8 cellular contexts compared by ENCODE assay signal in the genomic region with DNA sequence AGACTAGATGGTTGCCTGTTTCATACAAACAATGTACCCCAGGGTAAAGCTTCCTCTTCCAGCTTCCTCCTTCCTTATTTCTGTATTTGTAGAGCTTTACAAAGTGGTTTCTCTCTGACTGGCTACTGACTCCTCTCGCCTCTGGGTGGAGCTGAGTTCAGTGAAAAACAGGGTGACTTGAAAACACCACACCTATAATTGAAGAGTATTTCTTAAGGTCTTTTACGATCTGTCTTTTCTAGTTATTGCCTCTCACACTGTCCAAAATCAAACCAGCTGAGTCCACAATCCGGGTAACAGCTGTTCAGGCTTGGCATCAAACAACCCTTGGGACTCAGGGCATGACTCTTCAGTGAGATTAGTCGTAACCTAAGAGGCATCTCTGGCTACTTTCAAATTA.
DNase-seq lines count a peak whose midpoint lies in the region; ATAC-seq and TF ChIP-seq lines count a peak whose summit lies in the region.

No MANE protein-coding gene starts in this region.

- ATAC-seq in GM19395 (IDR thresholded peaks at IDR 0.05; ENCODE audit: unreplicated experiment): peak; percentile 85

- 0 out of 2 replicates have a peak, but pooled peaks have one; percentile 4 for TF ChIP-seq RAD21 in Ishikawa (IDR thresholded peaks at IDR 0.05; ENCODE audit: low read depth)

- H3K27ac ChIP-seq in esophagus (ENCODE audit: low read depth in 2 of 2, low read length in 1 of 2): peak overlapping the region; percentile 60 to 85
- peak overlapping the region in 19 of 21 experiments; percentile 17 to 79 (median 59) for H3K27ac ChIP-seq in skin epidermis

- peak; percentile 24 for TF ChIP-seq CTCF in AG09319 (IDR thresholded peaks at IDR 0.05; ENCODE audit: low read depth, low read length)

- 34 to 41% methylated on average over 4 of the region's 4 CpGs for WGBS in esophagus, 2 donors

- H3K4me3 ChIP-seq in esophagus (ENCODE audit: low read depth in 1 of 2, low read length in 2 of 2) (no peak overlapping the region), skin epidermis (no peak overlapping the region)

- no peaks in the 10 kb centered on the region for H3K4me1 ChIP-seq in esophagus (ENCODE audit: control insufficient read depth in 2 of 2, insufficient read depth in 2 of 2, low read length in 1 of 2)

- H3K9me3 ChIP-seq in esophagus (ENCODE audit: control insufficient read depth in 2 of 2, insufficient read depth in 1 of 2, low read depth in 1 of 2, low read length in 1 of 2): no peaks in the 10 kb centered on the region

- no peaks in the 10 kb centered on the region for H3K36me3 ChIP-seq in esophagus (ENCODE audit: control insufficient read depth in 2 of 2, insufficient read depth in 2 of 2, low read length in 1 of 2)

- H3K27me3 ChIP-seq in esophagus (ENCODE audit: control insufficient read depth in 1 of 2, insufficient read depth in 2 of 2, low read length in 2 of 2): no peaks in the 10 kb centered on the region

- no peak for DNase-seq in AG09319 (ENCODE audit: extremely low read depth, low read depth)
- DNase-seq in G401 (ENCODE audit: low spot score): no peak
- no peak for DNase-seq in activated CD4-positive, CD25-positive, alpha-beta regulatory T cell treated with anti-CD3 and anti-CD28 coated beads, Interleukin-2, amount 50 U/mL, for 72 hours
- no peak for DNase-seq in KG1 (lab: John Stamatoyannopoulos, UW)

- TF ChIP-seq EP300 in Ishikawa (IDR thresholded peaks at IDR 0.05; ENCODE audit: borderline replicate concordance): no peak

- in situ Hi-C loops in G401 (cut with HindIII; ENCODE audit: low sequenced_read_pairs): no loop called here

TF ChIP-seq in Ishikawa, 13 proteins besides CTCF, POLR2A, EP300 and RAD21:
- TF ChIP-seq CEBPB (IDR thresholded peaks at IDR 0.05) (no peak), TCF12 (IDR thresholded peaks at IDR 0.05; ENCODE audit: low read depth) (no peak), TAF1 (IDR thresholded peaks at IDR 0.05; ENCODE audit: low read depth) (no peak), YY1 (IDR thresholded peaks at IDR 0.05; ENCODE audit: low read depth) (no peak)
- TF ChIP-seq, protein P1, sequence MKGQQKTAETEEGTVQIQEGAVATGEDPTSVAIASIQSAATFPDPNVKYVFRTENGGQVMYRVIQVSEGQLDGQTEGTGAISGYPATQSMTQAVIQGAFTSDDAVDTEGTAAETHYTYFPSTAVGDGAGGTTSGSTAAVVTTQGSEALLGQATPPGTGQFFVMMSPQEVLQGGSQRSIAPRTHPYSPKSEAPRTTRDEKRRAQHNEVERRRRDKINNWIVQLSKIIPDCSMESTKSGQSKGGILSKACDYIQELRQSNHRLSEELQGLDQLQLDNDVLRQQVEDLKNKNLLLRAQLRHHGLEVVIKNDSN (IDR thresholded peaks at IDR 0.05): no peak
- TF ChIP-seq, protein P2, sequence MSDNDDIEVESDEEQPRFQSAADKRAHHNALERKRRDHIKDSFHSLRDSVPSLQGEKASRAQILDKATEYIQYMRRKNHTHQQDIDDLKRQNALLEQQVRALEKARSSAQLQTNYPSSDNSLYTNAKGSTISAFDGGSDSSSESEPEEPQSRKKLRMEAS (IDR thresholded peaks at IDR 0.05): no peak
